20 cellular contexts compared by ENCODE assay signal in the genomic region with DNA sequence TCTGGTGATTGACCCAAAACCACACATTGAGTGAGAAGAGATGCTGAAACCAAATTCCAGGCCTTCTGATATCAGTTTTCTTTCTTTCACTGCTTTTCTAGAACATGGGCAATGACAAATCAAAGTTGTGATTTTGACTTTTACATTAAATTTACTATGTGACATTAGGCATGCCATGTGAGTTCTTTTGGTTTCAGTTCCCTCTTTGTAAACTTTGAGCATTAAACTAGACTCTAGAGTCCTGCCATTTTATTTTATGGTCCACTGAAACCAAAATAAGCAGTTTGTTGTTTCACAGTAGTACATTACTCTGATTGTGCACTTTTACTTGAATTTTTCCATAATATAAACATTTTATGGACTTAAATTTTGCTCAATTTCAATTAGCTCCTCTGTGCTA.
A peak's percentile ranks its signal among the peaks of the same experiment; 100 is the strongest.
DNase-seq lines count a peak whose midpoint lies in the region; ATAC-seq and TF ChIP-seq lines count a peak whose summit lies in the region.
"Had no signal": no experiment of that assay in that cellular context is flagged by ENCODE, and none has a peak within 500 bp of the region (broad histone marks: within the 10 kb centered on the region; RNA-seq: fewer than 3 reads in every experiment).

No MANE protein-coding gene starts in this region.

- DNase-seq in fibroblast of peridontal ligament (ENCODE audit: extremely low read depth) (peak; percentile 25), globus pallidus (ENCODE audit: low spot score) (no peak), natural killer cell (no peak), cerebellar nuclear complex (lab: John Stamatoyannopoulos, UW) (no peak)
- DNase-seq: activated CD4-positive, alpha-beta T cell treated with anti-CD3 and anti-CD28 coated beads, Interleukin-2, amount 50 U/mL, for 4 hours; activated T-cell treated with anti-CD3 and anti-CD28 coated beads, Interleukin-2, amount 50 U/mL, for 24 hours; COR-L47; cortex of kidney; H7; left ventricle myocardium inferior; NCI-H187 treated with DMSO at 0.1 percent for 48 hours; NCI-H524 treated with DMSO at 0.1 percent for 48 hours; Peyer's patch; stimulated activated CD4-positive, alpha-beta T cell treated with anti-CD3 and anti-CD28 coated beads, Interleukin-4, amount 100 ng/mL, for 4 hours had no signal

- no peak for TF ChIP-seq CTCF in natural killer cell (IDR thresholded peaks at IDR 0.05)

- H3K27ac Mint-ChIP-seq in natural killer cell, result no peak overlapping the region
- H3K27ac Mint-ChIP-seq: activated naive CD4-positive, alpha-beta T cell treated with anti-CD3 and anti-CD28 coated beads, Interleukin-2, amount 50 U/mL, for 72 hours; activated T-cell treated with anti-CD3 and anti-CD28 coated beads, Interleukin-2, amount 50 U/mL, for 24 hours; brain had no signal

- H3K36me3 Mint-ChIP-seq in natural killer cell, result no peaks in the 10 kb centered on the region
- H3K36me3 Mint-ChIP-seq: activated naive CD4-positive, alpha-beta T cell treated with anti-CD3 and anti-CD28 coated beads, Interleukin-2, amount 50 U/mL, for 72 hours; brain had no signal

- H3K27me3 Mint-ChIP-seq in natural killer cell (ENCODE audit: low read depth in 2 of 2), result no peaks in the 10 kb centered on the region
- H3K27me3 Mint-ChIP-seq: activated T-cell treated with anti-CD3 and anti-CD28 coated beads, Interleukin-2, amount 50 U/mL, for 24 hours; brain had no signal

- ATAC-seq in GM18519 (IDR thresholded peaks at IDR 0.05; ENCODE audit: low FRiP score, unreplicated experiment) (peak; percentile 81), GM21576 (IDR thresholded peaks at IDR 0.05; ENCODE audit: unreplicated experiment) (peak; percentile 73), HG03520 (IDR thresholded peaks at IDR 0.05; ENCODE audit: unreplicated experiment) (peak; percentile 78), HG02678 (IDR thresholded peaks at IDR 0.05; ENCODE audit: unreplicated experiment) (no peak), natural killer cell (no peak)
- ATAC-seq: activated naive CD4-positive, alpha-beta T cell treated with anti-CD3 and anti-CD28 coated beads, Interleukin-2, amount 50 U/mL, for 72 hours had no signal

- intact Hi-C loops in natural killer cell (cut with micrococcal nuclease), result no loop called here

- H3K4me3 Mint-ChIP-seq in natural killer cell, result no peak overlapping the region
- H3K4me3 Mint-ChIP-seq: activated T-cell treated with anti-CD3 and anti-CD28 coated beads, Interleukin-2, amount 50 U/mL, for 24 hours; brain had no signal

- peaks cover 9 to 10% of the 10 kb centered on the region in 2 donors for H3K9me3 Mint-ChIP-seq in natural killer cell
- H3K9me3 Mint-ChIP-seq: activated naive CD4-positive, alpha-beta T cell treated with anti-CD3 and anti-CD28 coated beads, Interleukin-2, amount 50 U/mL, for 72 hours; activated T-cell treated with anti-CD3 and anti-CD28 coated beads, Interleukin-2, amount 50 U/mL, for 24 hours had no signal

- no peaks in the 10 kb centered on the region for H3K4me1 Mint-ChIP-seq in natural killer cell
- H3K4me1 Mint-ChIP-seq: brain had no signal

Comparison
In these comparisons a context has a peak if more than half of its experiments do, and no peak if none do; other contexts are left out.
1. ATAC-seq: peak in GM18519 (single experiment), GM21576 (single experiment) and HG03520 (single experiment); none in HG02678 (single experiment) and natural killer cell (0 of 3).